Comparison of ENCODE assay signal across 16 cellular contexts in the genomic region with DNA sequence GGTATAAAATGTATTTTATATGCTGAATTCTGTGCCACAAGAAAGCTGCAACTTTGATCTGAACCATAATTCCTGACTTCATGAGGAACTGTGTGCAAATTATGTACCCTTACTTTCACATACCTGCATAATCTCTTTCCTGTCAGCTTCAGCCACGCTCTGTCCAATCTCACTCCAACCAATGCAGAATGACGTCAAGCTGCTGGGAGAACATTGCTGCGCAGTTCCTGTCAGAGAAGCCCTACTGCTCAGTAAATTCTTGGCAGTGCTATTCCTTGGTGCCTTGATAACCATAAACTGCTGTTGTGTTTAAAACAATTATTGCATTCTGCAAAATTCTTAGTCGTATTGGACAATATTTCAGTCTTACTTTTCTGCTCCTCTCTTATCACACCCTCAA.
DNase-seq lines count a peak whose midpoint lies in the region; ATAC-seq, FAIRE-seq and TF ChIP-seq lines count a peak whose summit lies in the region.
"Had no signal": no experiment of that assay in that cellular context is flagged by ENCODE, and none has a peak within 500 bp of the region (broad histone marks: within the 10 kb centered on the region; RNA-seq: fewer than 3 reads in every experiment).

No MANE protein-coding gene starts in this region.

- DNase-seq in adipocyte (ENCODE audit: low read depth) (peak; percentile 8), neural progenitor cell (ENCODE audit: low spot score) (peak; percentile 12), GM12891 (ENCODE audit: insufficient read length, low spot score) (no peak), NCI-H187 treated with DMSO at 0.1 percent for 48 hours (lab: John Stamatoyannopoulos, UW) (no peak), Karpas-422 (no peak)
- DNase-seq: aorta, NCI-H2171 treated with DMSO at 0.1 percent for 48 hours, SK-N-SH, upper lobe of right lung had no signal

- no peak for FAIRE-seq in GM12891 (lab: Jason Lieb, UNC)
- FAIRE-seq: A549, frontal cortex, islet of Langerhans had no signal

- H3K4me2 ChIP-seq in neural progenitor cell: peak overlapping the region; percentile 50
- no peak overlapping the region for H3K4me2 ChIP-seq in Karpas-422 (ENCODE audit: low read depth, low read length, poor library complexity, severe bottlenecking)
- H3K4me2 ChIP-seq: A549, SK-N-SH had no signal

- H3K9ac ChIP-seq in adipocyte (ENCODE audit: low read length) (no peak overlapping the region), neural progenitor cell (no peak overlapping the region), Karpas-422 (ENCODE audit: low read length) (no peak overlapping the region)
- H3K9ac ChIP-seq: SK-N-SH had no signal

- peaks cover 6% of the 10 kb centered on the region for H3F3A ChIP-seq in neural progenitor cell (ENCODE audit: low read depth)

- H3K36me3 ChIP-seq in adipocyte (ENCODE audit: control insufficient read depth, insufficient read depth, low read length, severe bottlenecking): no peaks in the 10 kb centered on the region
- no peaks in the 10 kb centered on the region for H3K36me3 ChIP-seq in gastroesophageal sphincter
- no peaks in the 10 kb centered on the region for H3K36me3 ChIP-seq in neural progenitor cell
- no peaks in the 10 kb centered on the region for H3K36me3 ChIP-seq in Karpas-422 (ENCODE audit: insufficient read depth, low read length)
- H3K36me3 ChIP-seq: prostate gland, upper lobe of right lung had no signal

- peak; percentile 71 for ATAC-seq in gastroesophageal sphincter
- ATAC-seq in HG03442 (IDR thresholded peaks at IDR 0.05; ENCODE audit: unreplicated experiment): no peak
- ATAC-seq: A549, upper lobe of right lung had no signal

- no peaks in the 10 kb centered on the region for H4K20me1 ChIP-seq in neural progenitor cell (ENCODE audit: low read depth)
- no peaks in the 10 kb centered on the region for H4K20me1 ChIP-seq in Karpas-422 (ENCODE audit: insufficient read depth, low read depth, low read length)

- H3K4me1 Mint-ChIP-seq in neural progenitor cell: peaks cover 26% of the 10 kb centered on the region

- H3K4me3 ChIP-seq in adipocyte (ENCODE audit: low read length): no peak overlapping the region
- H3K4me3 ChIP-seq in gastroesophageal sphincter: no peak overlapping the region
- H3K4me3 ChIP-seq in neural progenitor cell: no peak overlapping the region
- no peak overlapping the region for H3K4me3 ChIP-seq in Karpas-422 (ENCODE audit: low read length)
- H3K4me3 ChIP-seq: A549, prostate gland, upper lobe of right lung had no signal

- H3K9me2 ChIP-seq in Karpas-422 (replicated peaks; ENCODE audit: insufficient read depth, low read length): no peaks in the 10 kb centered on the region
- H3K9me2 ChIP-seq: SK-N-SH had no signal

- H3K27ac ChIP-seq in C4-2B (peak overlapping the region; percentile 25; the same call in 1 of the 2 replicates), gastroesophageal sphincter (no peak overlapping the region), neural progenitor cell (no peak overlapping the region), Karpas-422 (ENCODE audit: low read length) (no peak overlapping the region)
- H3K27ac ChIP-seq: A549, prostate gland, upper lobe of right lung had no signal

- TF ChIP-seq CTCF in C4-2B (conservative IDR thresholded peaks at IDR 0.05): no peak
- TF ChIP-seq CTCF in gastroesophageal sphincter (IDR thresholded peaks at IDR 0.05): no peak
- TF ChIP-seq CTCF in neural progenitor cell (IDR thresholded peaks at IDR 0.05): no peak

- peak overlapping the region; percentile 0 for H3K27ac Mint-ChIP-seq in neural progenitor cell

- H3K9me3 ChIP-seq in adipocyte (ENCODE audit: control insufficient read depth, low read length) (no peaks in the 10 kb centered on the region), gastroesophageal sphincter (no peaks in the 10 kb centered on the region), neural progenitor cell (ENCODE audit: low read depth) (no peaks in the 10 kb centered on the region), Karpas-422 (ENCODE audit: low read length) (peaks cover 75% of the 10 kb centered on the region)
- H3K9me3 ChIP-seq: A549, prostate gland, SK-N-SH, upper lobe of right lung had no signal

- H2AFZ ChIP-seq in neural progenitor cell (replicated peaks): no peak overlapping the region
- no peak overlapping the region for H2AFZ ChIP-seq in Karpas-422 (ENCODE audit: low read length)

- no peaks in the 10 kb centered on the region for H3K36me3 Mint-ChIP-seq in neural progenitor cell

- H3K27me3 Mint-ChIP-seq in neural progenitor cell (ENCODE audit: insufficient read depth, low read depth): no peaks in the 10 kb centered on the region

- no peak for TF ChIP-seq EP300 in gastroesophageal sphincter (IDR thresholded peaks at IDR 0.05)

- H3K4me1 ChIP-seq in adipocyte (ENCODE audit: control insufficient read depth, insufficient read depth, low read length) (peaks cover 14% of the 10 kb centered on the region), gastroesophageal sphincter (peaks cover 0 to 5% (median 0%) of the 10 kb centered on the region in 3 donors), neural progenitor cell (peaks cover 38% of the 10 kb centered on the region), Karpas-422 (ENCODE audit: low read length) (no peaks in the 10 kb centered on the region)
- H3K4me1 ChIP-seq: prostate gland, upper lobe of right lung had no signal

- no peaks in the 10 kb centered on the region for H3K27me3 ChIP-seq in adipocyte (replicated peaks; ENCODE audit: control insufficient read depth, insufficient read depth, low read length)
- H3K27me3 ChIP-seq in gastroesophageal sphincter: no peaks in the 10 kb centered on the region
- H3K27me3 ChIP-seq in neural progenitor cell: no peaks in the 10 kb centered on the region
- no peaks in the 10 kb centered on the region for H3K27me3 ChIP-seq in Karpas-422 (ENCODE audit: low read length)
- H3K27me3 ChIP-seq: upper lobe of right lung had no signal

- TF ChIP-seq POLR2A in gastroesophageal sphincter (IDR thresholded peaks at IDR 0.05) (no peak), GM12891 (IDR thresholded peaks at IDR 0.05; ENCODE audit: low read depth, low read length) (no peak)

- H3K4me3 Mint-ChIP-seq in neural progenitor cell: no peak overlapping the region

- WGBS in gastroesophageal sphincter (ENCODE audit: low coverage in 1 of 2), 2 donors: 18 to 24% methylated on average over 3 to 4 of the region's 4 CpGs

- no peaks in the 10 kb centered on the region for H3K9me3 Mint-ChIP-seq in neural progenitor cell

- H3K79me2 ChIP-seq in neural progenitor cell (ENCODE audit: low read depth): no peaks in the 10 kb centered on the region
- no peaks in the 10 kb centered on the region for H3K79me2 ChIP-seq in Karpas-422 (ENCODE audit: low read length)

TF ChIP-seq in GM12891, 5 proteins besides CTCF, POLR2A, EP300 and RAD21:
- TF ChIP-seq TAF1 (IDR thresholded peaks at IDR 0.05; ENCODE audit: low read depth, low read length): no peak
- TF ChIP-seq SPI1 (IDR thresholded peaks at IDR 0.05; ENCODE audit: low read depth, low read length): no peak
- no peak for TF ChIP-seq POU2F2 (IDR thresholded peaks at IDR 0.05; ENCODE audit: low read depth, low read length)
- no peak for TF ChIP-seq POLR2AphosphoS5 (IDR thresholded peaks at IDR 0.05; ENCODE audit: low read depth, low read length)
- no peak for TF ChIP-seq PAX5 (IDR thresholded peaks at IDR 0.05; ENCODE audit: insufficient read depth, low read length, severe bottlenecking)

Comparison
In these comparisons a context has a peak if more than half of its experiments do, and no peak if none do; other contexts are left out.
1. DNase-seq: peak in adipocyte (single experiment) and neural progenitor cell (single experiment); none in GM12891 (single experiment), NCI-H187 treated with DMSO at 0.1 percent for 48 hours (single experiment) and Karpas-422 (single experiment).